Comparison of ENCODE assay signal across 12 cellular contexts in genomic region chr2:48398285-48399135, GRCh38. TPM values are rescaled to one million over a fixed set of nuclear protein-coding genes. Genes with fewer than 3 reads are reported as not detected.
DNase-seq lines count a peak whose midpoint lies in the region; ATAC-seq and TF ChIP-seq lines count a peak whose summit lies in the region.
"Had no signal": no experiment of that assay in that cellular context is flagged by ENCODE, and none has a peak within 500 bp of the region (broad histone marks: within the 10 kb centered on the region; RNA-seq: fewer than 3 reads in every experiment).

No MANE protein-coding gene starts in this region.

- H3K4me1 ChIP-seq in left ventricle myocardium inferior (peaks cover 12% of the 10 kb centered on the region), foreskin keratinocyte (peaks cover 3% of the 10 kb centered on the region)

- intact Hi-C loops in Right ventricle myocardium superior (cut with DNase I) (no loop called here), left ventricle myocardium inferior (cut with micrococcal nuclease) (no loop called here)

- no peaks in the 10 kb centered on the region for H3K27me3 ChIP-seq in left ventricle myocardium inferior (ENCODE audit: low read depth)
- no peaks in the 10 kb centered on the region for H3K27me3 ChIP-seq in foreskin keratinocyte
- H3K27me3 ChIP-seq: heart left ventricle had no signal

- no peaks in the 10 kb centered on the region for H3K9me3 ChIP-seq in left ventricle myocardium inferior (replicated peaks)

- DNase-seq in Right ventricle myocardium superior (no peak), left ventricle myocardium inferior (no peak), NCI-H69 (lab: John Stamatoyannopoulos, UW) (peak; percentile 88), foreskin keratinocyte (peak in 1 of 2 donors; percentile 22), substantia nigra (lab: John Stamatoyannopoulos, UW) (peak in 8 of 49 donors; percentile 9 to 47 (median 18))
- DNase-seq: dermis blood vessel endothelial cell, heart left ventricle, Kasumi-1 had no signal

- H3K36me3 ChIP-seq in left ventricle myocardium inferior, result no peaks in the 10 kb centered on the region
- H3K36me3 ChIP-seq: heart left ventricle had no signal

- ATAC-seq in Right ventricle myocardium superior (ENCODE audit: poor library complexity) (peak; percentile 36), foreskin keratinocyte (peak; percentile 35), GM18511 (IDR thresholded peaks at IDR 0.05; ENCODE audit: unreplicated experiment) (no peak), GM18868 (IDR thresholded peaks at IDR 0.05; ENCODE audit: unreplicated experiment) (no peak), GM19467 (IDR thresholded peaks at IDR 0.05; ENCODE audit: unreplicated experiment) (no peak)
- ATAC-seq: activated CD4-positive, CD25-positive, alpha-beta regulatory T cell treated with anti-CD3 and anti-CD28 coated beads, Interleukin-2, amount 50 U/mL, for 24 hours; heart left ventricle had no signal

- no peak overlapping the region for H3K4me3 ChIP-seq in left ventricle myocardium inferior
- H3K4me3 ChIP-seq: heart left ventricle had no signal

- H3K27ac ChIP-seq in left ventricle myocardium inferior (replicated peaks), result no peak overlapping the region
- no peak overlapping the region for H3K27ac ChIP-seq in foreskin keratinocyte
- H3K27ac ChIP-seq in substantia nigra (ENCODE audit: low read depth, low read length, poor library complexity, severe bottlenecking), result peak overlapping the region; percentile 80
- H3K27ac ChIP-seq: heart left ventricle had no signal

- TF ChIP-seq CTCF in left ventricle myocardium inferior (IDR thresholded peaks at IDR 0.05; ENCODE audit: borderline replicate concordance), result no peak
- no peak for TF ChIP-seq CTCF in foreskin keratinocyte (conservative IDR thresholded peaks at IDR 0.05)

RNA-seq across cellular contexts. Expression of gene PPP1R21, which starts 42.1 kb away (rescaled TPM):
- total RNA-seq in Right ventricle myocardium superior, result 7.8 TPM
- 10.8 TPM for total RNA-seq in left ventricle myocardium inferior
- total RNA-seq in foreskin keratinocyte, result 15.2 and 16.6 TPM in 2 replicates
- polyA plus RNA-seq in foreskin keratinocyte, result 10.0 and 11.1 TPM in 2 replicates

Comparison
In these comparisons a context has a peak if more than half of its experiments do, and no peak if none do; other contexts are left out.
1. ATAC-seq: peak in Right ventricle myocardium superior (single experiment) and foreskin keratinocyte (single experiment); none in GM18511 (single experiment), GM18868 (single experiment) and GM19467 (single experiment).